Comparison of ENCODE assay signal across 6 cellular contexts in the genomic region with DNA sequence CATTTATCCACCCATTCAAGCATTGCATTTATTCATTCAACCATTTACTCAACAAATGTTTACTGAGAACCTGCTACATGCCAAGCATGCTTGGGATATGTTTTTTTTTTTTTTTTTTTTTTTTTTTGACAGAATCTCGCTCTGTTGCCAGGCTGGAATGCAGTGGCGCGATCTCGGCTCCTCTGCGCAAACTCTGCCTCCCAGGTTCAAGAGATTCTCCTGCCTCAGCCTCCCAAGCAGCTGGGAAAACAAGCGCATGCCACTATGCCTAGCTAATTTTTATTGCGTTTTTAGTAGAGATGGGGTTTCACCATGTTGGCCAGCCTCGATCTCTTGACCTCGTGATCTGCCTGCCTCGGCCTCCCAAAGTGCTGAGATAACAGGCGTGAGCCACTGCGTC.
DNase-seq lines count a peak whose midpoint lies in the region; TF ChIP-seq lines count a peak whose summit lies in the region.
"Not testable (repeated sequence)": the region's sequence is repeated elsewhere in the genome, so short reads cannot be mapped to it uniquely, and the experiment has no call there.

No MANE protein-coding gene starts in this region.

- not testable (repeated sequence) for H2BK120ac ChIP-seq in trophoblast cell (ENCODE audit: insufficient read depth, low read length, poor library complexity)

- not testable (repeated sequence) for H4K20me1 ChIP-seq in neural progenitor cell (ENCODE audit: low read depth)

- not testable (repeated sequence) for H3K4me3 Mint-ChIP-seq in Caco-2 (ENCODE audit: unreplicated experiment); neural crest cell; neural progenitor cell

- H3K4me1 ChIP-seq in Caco-2; neural progenitor cell; trophoblast cell (ENCODE audit: control insufficient read depth in 1 of 2, insufficient read depth in 2 of 2, low read length in 2 of 2): not testable (repeated sequence)

- TF ChIP-seq RAD21 in Ishikawa (IDR thresholded peaks at IDR 0.05; ENCODE audit: low read depth): not testable (repeated sequence)

- H3F3A ChIP-seq in neural progenitor cell (ENCODE audit: low read depth): not testable (repeated sequence)

- H3K4me2 ChIP-seq in neural progenitor cell; trophoblast cell (ENCODE audit: low read length): not testable (repeated sequence)

- not testable (repeated sequence) for H3K9ac ChIP-seq in neural progenitor cell; trophoblast cell (ENCODE audit: low read length)

- H3K4ac ChIP-seq in trophoblast cell (ENCODE audit: low read depth, low read length): not testable (repeated sequence)

- H3K14ac ChIP-seq in trophoblast cell (ENCODE audit: low read length): not testable (repeated sequence)

- WGBS in trophoblast cell (ENCODE audit: extremely low coverage, insufficient coverage, insufficient read length): no CpG with 5 or more reads among the region's 12 CpGs

- not testable (repeated sequence) for H3K4me3 ChIP-seq in Caco-2 (ENCODE audit: low read depth, low read length); neural progenitor cell; trophoblast cell (ENCODE audit: low read depth, low read length)

- H4K12ac ChIP-seq in trophoblast cell (ENCODE audit: low read depth, low read length): not testable (repeated sequence)

- not testable (repeated sequence) for TF ChIP-seq EP300 in Ishikawa (IDR thresholded peaks at IDR 0.05; ENCODE audit: borderline replicate concordance)

- H3K79me1 ChIP-seq in trophoblast cell (ENCODE audit: low read length): not testable (repeated sequence)

- H3K4me1 Mint-ChIP-seq in Caco-2 (ENCODE audit: low read depth, unreplicated experiment) (peaks cover 32% of the 10 kb centered on the region), neural crest cell (peaks cover 20% of the 10 kb centered on the region), neural progenitor cell (peaks cover 15% of the 10 kb centered on the region)

- H4K91ac ChIP-seq in trophoblast cell (ENCODE audit: low read depth, low read length): not testable (repeated sequence)

- H2AFZ ChIP-seq in neural progenitor cell (replicated peaks); trophoblast cell (ENCODE audit: insufficient read depth, low read length, poor library complexity): not testable (repeated sequence)

- DNase-seq in Caco-2 (peak; percentile 23 to 56), left kidney (ENCODE audit: low read depth, low spot score) (peak; percentile 12), trophoblast cell (peak; percentile 32 to 68)
- not testable (repeated sequence) for DNase-seq in neural crest cell (ENCODE audit: low read depth, low spot score); neural progenitor cell (ENCODE audit: low spot score)

- H2BK12ac ChIP-seq in trophoblast cell (ENCODE audit: low read length): not testable (repeated sequence)

- peaks cover 14% of the 10 kb centered on the region for H3K36me3 Mint-ChIP-seq in Caco-2 (ENCODE audit: insufficient read depth, unreplicated experiment)
- H3K36me3 Mint-ChIP-seq in neural crest cell (ENCODE audit: low read depth): peaks cover 21% of the 10 kb centered on the region
- H3K36me3 Mint-ChIP-seq in neural progenitor cell: peaks cover 15% of the 10 kb centered on the region

- H3K9me3 ChIP-seq in Caco-2; neural progenitor cell (ENCODE audit: low read depth); trophoblast cell (ENCODE audit: insufficient read depth, low read depth, low read length): not testable (repeated sequence)

- not testable (repeated sequence) for H3K79me2 ChIP-seq in neural progenitor cell (ENCODE audit: low read depth); trophoblast cell (ENCODE audit: control insufficient read depth, insufficient read depth, low read length, poor library complexity)

- H3K27ac ChIP-seq in neural progenitor cell; trophoblast cell (ENCODE audit: low read depth, low read length): not testable (repeated sequence)

- H3K27ac Mint-ChIP-seq in Caco-2 (ENCODE audit: unreplicated experiment): not testable (repeated sequence)
- H3K27ac Mint-ChIP-seq in neural crest cell (ENCODE audit: unreplicated experiment) (peak overlapping the region; percentile 71), neural progenitor cell (peak overlapping the region; percentile 29)

- POLR2A ChIA-PET in Caco-2 (lab: Charles Lee): not testable (repeated sequence)

- H3K9me3 Mint-ChIP-seq in Caco-2 (ENCODE audit: unreplicated experiment): peaks cover 12% of the 10 kb centered on the region
- not testable (repeated sequence) for H3K9me3 Mint-ChIP-seq in neural crest cell, neural progenitor cell

- not testable (repeated sequence) for H3K27me3 ChIP-seq in Caco-2 (replicated peaks; ENCODE audit: control insufficient read depth, insufficient read depth, low read length); neural progenitor cell; trophoblast cell (ENCODE audit: insufficient read depth, low read length)

- CTCF ChIA-PET in Caco-2 (lab: Charles Lee): not testable (repeated sequence)

- not testable (repeated sequence) for H2AK5ac ChIP-seq in trophoblast cell (ENCODE audit: low read length)

- not testable (repeated sequence) for H3K23ac ChIP-seq in trophoblast cell (ENCODE audit: low read length)

- not testable (repeated sequence) for H2BK5ac ChIP-seq in trophoblast cell (ENCODE audit: low read depth, low read length, poor library complexity)

- TF ChIP-seq CTCF in Caco-2 (IDR thresholded peaks at IDR 0.05; ENCODE audit: insufficient read depth in 1 of 2, low read depth in 1 of 2, low read length in 1 of 2, severe bottlenecking in 1 of 2, unreplicated experiment in 1 of 2); neural crest cell (conservative IDR thresholded peaks at IDR 0.05); neural progenitor cell (IDR thresholded peaks at IDR 0.05): not testable (repeated sequence)

- not testable (repeated sequence) for BruUV-seq in Caco-2 (replicated peaks; lab: Mats Ljungman, UMichigan)

- H3K27me3 Mint-ChIP-seq in Caco-2 (ENCODE audit: insufficient read depth, unreplicated experiment); neural crest cell (ENCODE audit: low read depth); neural progenitor cell (ENCODE audit: insufficient read depth, low read depth): not testable (repeated sequence)

- intact Hi-C loops in Caco-2 (cut with micrococcal nuclease; ENCODE audit: unreplicated experiment): not testable (repeated sequence)

- not testable (repeated sequence) for H3K18ac ChIP-seq in trophoblast cell (ENCODE audit: low read length)

- H4K8ac ChIP-seq in trophoblast cell (ENCODE audit: low read depth, low read length): not testable (repeated sequence)

- H3K36me3 ChIP-seq in Caco-2 (ENCODE audit: control insufficient read depth, insufficient read depth, low read length); neural progenitor cell; trophoblast cell (ENCODE audit: control insufficient read depth in 1 of 2, insufficient read depth in 2 of 2, low read length in 2 of 2): not testable (repeated sequence)

TF ChIP-seq in Ishikawa, 13 proteins besides CTCF, POLR2A, EP300 and RAD21:
- 0 out of 2 replicates have a peak, but pooled peaks have one; percentile 23 for TF ChIP-seq TEAD4 (IDR thresholded peaks at IDR 0.05)
TF ChIP-seq in Ishikawa: peak in this region for 1; not testable (repeated sequence) for 12.
